In genomic region chr18:25866331-25866730, GRCh38 we compare ENCODE assay signal across 3 cellular contexts.
"Had no signal": no experiment of that assay in that cellular context is flagged by ENCODE, and none has a peak within 500 bp of the region (broad histone marks: within the 10 kb centered on the region; RNA-seq: fewer than 3 reads in every experiment).

No MANE protein-coding gene starts in this region.

- H3K4me3 ChIP-seq: GM12878 had no signal

- DNase-seq: GDM1, GF-D8 had no signal
